Comparison of ENCODE assay signal across 8 cellular contexts in the genomic region with DNA sequence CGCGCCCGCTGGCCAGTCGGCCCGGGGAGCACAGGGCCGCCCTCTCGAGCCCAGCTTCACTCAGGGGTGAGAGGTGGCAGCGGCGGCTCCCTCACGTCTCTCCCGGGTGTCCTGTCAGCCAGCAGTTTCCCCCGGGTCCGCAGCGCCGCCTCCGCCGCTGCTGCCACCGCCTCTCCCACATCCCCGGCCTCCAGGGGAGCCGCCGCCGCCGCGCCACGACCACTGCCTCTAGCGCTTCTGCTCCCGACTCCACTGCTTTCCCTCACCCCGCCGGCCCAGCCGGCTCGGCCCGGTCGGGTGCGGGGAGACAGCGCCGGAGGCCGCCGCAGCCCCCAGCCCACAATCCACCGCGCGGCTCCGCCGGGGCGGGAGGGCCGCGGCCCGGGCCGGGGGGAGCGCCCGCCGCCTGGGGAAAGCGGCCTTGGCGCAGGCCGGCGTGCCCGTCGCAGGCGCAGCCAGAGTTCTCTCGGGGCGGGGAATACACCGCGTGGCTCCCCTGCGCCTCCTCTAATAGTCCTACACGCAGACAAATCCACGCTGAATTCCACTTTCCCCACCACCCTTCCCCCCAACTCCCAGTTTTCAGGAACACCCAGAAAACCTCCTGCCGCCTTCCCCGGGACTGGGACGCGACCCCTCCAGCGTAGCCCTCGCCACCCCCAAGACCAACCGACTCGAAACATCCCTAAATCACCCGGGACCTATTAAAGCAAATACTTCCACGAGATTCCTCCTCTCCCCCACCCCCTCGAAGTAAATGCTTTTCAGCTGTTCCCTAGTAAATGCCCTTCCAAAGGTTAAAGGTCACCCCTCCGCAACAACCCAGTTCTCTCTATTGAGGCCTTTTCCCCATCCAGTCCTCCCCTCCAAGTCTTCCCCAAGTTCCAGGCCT. TPM values are rescaled to one million over a fixed set of nuclear protein-coding genes. Genes with fewer than 3 reads are reported as not detected.
DNase-seq lines count a peak whose midpoint lies in the region; ATAC-seq and TF ChIP-seq lines count a peak whose summit lies in the region.

A gene with protein sequence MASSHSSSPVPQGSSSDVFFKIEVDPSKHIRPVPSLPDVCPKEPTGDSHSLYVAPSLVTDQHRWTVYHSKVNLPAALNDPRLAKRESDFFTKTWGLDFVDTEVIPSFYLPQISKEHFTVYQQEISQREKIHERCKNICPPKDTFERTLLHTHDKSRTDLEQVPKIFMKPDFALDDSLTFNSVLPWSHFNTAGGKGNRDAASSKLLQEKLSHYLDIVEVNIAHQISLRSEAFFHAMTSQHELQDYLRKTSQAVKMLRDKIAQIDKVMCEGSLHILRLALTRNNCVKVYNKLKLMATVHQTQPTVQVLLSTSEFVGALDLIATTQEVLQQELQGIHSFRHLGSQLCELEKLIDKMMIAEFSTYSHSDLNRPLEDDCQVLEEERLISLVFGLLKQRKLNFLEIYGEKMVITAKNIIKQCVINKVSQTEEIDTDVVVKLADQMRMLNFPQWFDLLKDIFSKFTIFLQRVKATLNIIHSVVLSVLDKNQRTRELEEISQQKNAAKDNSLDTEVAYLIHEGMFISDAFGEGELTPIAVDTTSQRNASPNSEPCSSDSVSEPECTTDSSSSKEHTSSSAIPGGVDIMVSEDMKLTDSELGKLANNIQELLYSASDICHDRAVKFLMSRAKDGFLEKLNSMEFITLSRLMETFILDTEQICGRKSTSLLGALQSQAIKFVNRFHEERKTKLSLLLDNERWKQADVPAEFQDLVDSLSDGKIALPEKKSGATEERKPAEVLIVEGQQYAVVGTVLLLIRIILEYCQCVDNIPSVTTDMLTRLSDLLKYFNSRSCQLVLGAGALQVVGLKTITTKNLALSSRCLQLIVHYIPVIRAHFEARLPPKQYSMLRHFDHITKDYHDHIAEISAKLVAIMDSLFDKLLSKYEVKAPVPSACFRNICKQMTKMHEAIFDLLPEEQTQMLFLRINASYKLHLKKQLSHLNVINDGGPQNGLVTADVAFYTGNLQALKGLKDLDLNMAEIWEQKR (minus strand): TSS at position 346 of the 892 bp plus-strand sequence. CDS start 35,429 bp downstream, outside the sequence.

- H3K27me3 ChIP-seq in ovary (no peaks in the 10 kb centered on the region), thymus (ENCODE audit: control insufficient read depth, insufficient read depth) (no peaks in the 10 kb centered on the region)

- no peaks in the 10 kb centered on the region for H3K9me3 Mint-ChIP-seq in activated naive CD4-positive, alpha-beta T cell treated with anti-CD3 and anti-CD28 coated beads, Interleukin-2, amount 50 U/mL, for 72 hours
- peaks cover 11% of the 10 kb centered on the region for H3K9me3 Mint-ChIP-seq in glutamatergic neuron (ENCODE audit: unreplicated experiment)

- DNase-seq in COLO829 (ENCODE audit: low spot score) (peak; percentile 15), SK-N-DZ (ENCODE audit: low spot score) (peak; percentile 62), glutamatergic neuron (peak; percentile 73), ovary (peak; percentile 72 to 85 (median 79))
- DNase-seq in activated naive CD4-positive, alpha-beta T cell treated with anti-CD3 and anti-CD28 coated beads, Interleukin-2, amount 50 U/mL, for 72 hours (ENCODE audit: low spot score in 2 of 2), result peak; percentile 56 to 72

- TF ChIP-seq CTCF in glutamatergic neuron (IDR thresholded peaks at IDR 0.05; ENCODE audit: partially characterized antibody, unreplicated experiment), result no peak
- peak in 1 of 3 donors; percentile 19 for TF ChIP-seq CTCF in ovary (IDR thresholded peaks at IDR 0.05)

- H3K4me1 ChIP-seq in ovary (ENCODE audit: insufficient read depth), result peaks cover 3% of the 10 kb centered on the region
- H3K4me1 ChIP-seq in thymus (ENCODE audit: control insufficient read depth, insufficient read depth, low read length), result peaks cover 13% of the 10 kb centered on the region

- H3K36me3 Mint-ChIP-seq in activated naive CD4-positive, alpha-beta T cell treated with anti-CD3 and anti-CD28 coated beads, Interleukin-2, amount 50 U/mL, for 72 hours, result peaks cover 17 to 18% of the 10 kb centered on the region in 2 donors
- H3K36me3 Mint-ChIP-seq in glutamatergic neuron (ENCODE audit: unreplicated experiment), result no peaks in the 10 kb centered on the region

- H3K4me3 Mint-ChIP-seq in glutamatergic neuron (ENCODE audit: unreplicated experiment), result peak within 1 kb of the TSS; percentile 99

- no peak for TF ChIP-seq EP300 in ovary (IDR thresholded peaks at IDR 0.05)

- H3K4me1 Mint-ChIP-seq in glutamatergic neuron (ENCODE audit: low read depth, unreplicated experiment), result peaks cover 7% of the 10 kb centered on the region

- H3K4me3 ChIP-seq in ovary, result peak within 1 kb of the TSS; percentile 67
- peak within 1 kb of the TSS; percentile 95 for H3K4me3 ChIP-seq in thymus (ENCODE audit: low read length)

- peak; percentile 63 for TF ChIP-seq POLR2A in ovary (IDR thresholded peaks at IDR 0.05)

- H3K9me3 ChIP-seq in ovary, result no peaks in the 10 kb centered on the region
- no peaks in the 10 kb centered on the region for H3K9me3 ChIP-seq in thymus (ENCODE audit: control insufficient read depth)

- H3K27ac Mint-ChIP-seq in activated naive CD4-positive, alpha-beta T cell treated with anti-CD3 and anti-CD28 coated beads, Interleukin-2, amount 50 U/mL, for 72 hours, result peak within 1 kb of the TSS; percentile 95 to 99
- peak within 1 kb of the TSS; percentile 99 for H3K27ac Mint-ChIP-seq in glutamatergic neuron (ENCODE audit: unreplicated experiment)

- H3K36me3 ChIP-seq in ovary (no peaks in the 10 kb centered on the region), thymus (ENCODE audit: control insufficient read depth, insufficient read depth) (no peaks in the 10 kb centered on the region)

- peak within 1 kb of the TSS; percentile 85 to 97 for H3K27ac ChIP-seq in ovary
- peak within 1 kb of the TSS; percentile 93 for H3K27ac ChIP-seq in thymus (ENCODE audit: low read depth)

- intact Hi-C loops in ovary (cut with DNase I), result no loop called here

- H3K27me3 Mint-ChIP-seq in glutamatergic neuron (ENCODE audit: unreplicated experiment), result peaks cover 7% of the 10 kb centered on the region

- WGBS in ovary, 3 donors, result 1% methylated on average over 61 to 77 of the region's 77 CpGs
- 6% methylated on average over 77 of the region's 77 CpGs for WGBS in thymus

- ATAC-seq in GM19438 (IDR thresholded peaks at IDR 0.05; ENCODE audit: low read depth, unreplicated experiment) (peak; percentile 54), HG03571 (IDR thresholded peaks at IDR 0.05; ENCODE audit: unreplicated experiment) (peak; percentile 59)
- ATAC-seq in activated naive CD4-positive, alpha-beta T cell treated with anti-CD3 and anti-CD28 coated beads, Interleukin-2, amount 50 U/mL, for 72 hours, result peak; percentile 77 to 81

RNA-seq across cellular contexts. Expression of the gene that starts here (rescaled TPM):
- 16.5 and 19.2 TPM in 2 replicates for polyA plus RNA-seq in SK-N-DZ (2014; cell fraction: cytosol; rRNA removed)
- polyA plus RNA-seq in SK-N-DZ (2014; cell fraction: nucleus; rRNA removed), result 21.6 and 22.1 TPM in 2 replicates
- 10 to 100 TPM in 1 of 2 donors, 1 to 10 TPM in 1; 2.6 to 10.1 TPM for total RNA-seq in activated naive CD4-positive, alpha-beta T cell treated with anti-CD3 and anti-CD28 coated beads, Interleukin-2, amount 50 U/mL, for 72 hours
- total RNA-seq in glutamatergic neuron (ENCODE audit: unreplicated experiment) (18.7 TPM), ovary (10 to 100 TPM; 17.9 to 28.6 (median 26.0) TPM)
- polyA plus RNA-seq in ovary (10 to 100 TPM; 18.3 to 18.7 TPM), thymus (24.1 TPM)

Comparison
In these comparisons a context has a peak if more than half of its experiments do, and no peak if none do; other contexts are left out.
1. Peak in every context shown above with its lines: DNase-seq, ATAC-seq, H3K4me3 ChIP-seq and H3K27ac ChIP-seq.
2. DNase-seq: peak in every context shown above with its lines; median percentile 79 in ovary; 73 in glutamatergic neuron; 64 in activated naive CD4-positive, alpha-beta T cell treated with anti-CD3 and anti-CD28 coated beads, Interleukin-2, amount 50 U/mL, for 72 hours; 62 in SK-N-DZ; 15 in COLO829.